10 cellular contexts compared by ENCODE assay signal in the genomic region with DNA sequence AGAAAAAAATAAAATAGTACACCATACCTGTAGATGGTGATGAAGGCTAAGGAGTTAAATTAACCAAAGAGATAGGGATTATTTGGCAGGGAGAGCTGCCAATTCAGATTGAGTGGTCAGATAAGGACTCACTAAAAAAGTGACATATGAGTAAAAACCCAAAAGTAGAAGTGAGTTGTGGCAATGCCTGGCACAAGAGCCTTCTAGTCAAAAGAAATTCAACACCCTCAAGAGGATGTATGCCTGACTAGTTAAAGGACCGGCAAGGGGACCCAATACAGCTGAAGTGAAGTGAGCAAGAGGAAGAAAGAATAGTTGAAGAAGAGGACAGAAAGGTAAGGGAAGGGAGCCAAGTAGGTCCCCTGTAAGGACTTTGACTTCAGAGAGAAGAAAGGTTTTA. TPM values are rescaled to one million over a fixed set of nuclear protein-coding genes. Genes with fewer than 3 reads are reported as not detected.
DNase-seq lines count a peak whose midpoint lies in the region; ATAC-seq, FAIRE-seq and TF ChIP-seq lines count a peak whose summit lies in the region.
"Had no signal": no experiment of that assay in that cellular context is flagged by ENCODE, and none has a peak within 500 bp of the region (broad histone marks: within the 10 kb centered on the region; RNA-seq: fewer than 3 reads in every experiment).

No MANE protein-coding gene starts in this region.

- no peaks in the 10 kb centered on the region for H3K79me2 ChIP-seq in GM12878 (ENCODE audit: control insufficient read depth, insufficient read depth, low read length)
- peaks cover 82% of the 10 kb centered on the region for H3K79me2 ChIP-seq in GM23248 (ENCODE audit: insufficient read depth)

- TF ChIP-seq EP300 in GM12878 (IDR thresholded peaks at IDR 0.05; ENCODE audit: borderline replicate concordance in 1 of 2, control insufficient read depth in 1 of 2, low read depth in 2 of 2, low read length in 2 of 2) = no peak

- H3K4me3 ChIP-seq in GM12878 = no peak overlapping the region
- H3K4me3 ChIP-seq in GM23248 = no peak overlapping the region
- H3K4me3 ChIP-seq: upper lobe of right lung had no signal

- POLR2A ChIA-PET in GM12878 (lab: Charles Lee) = no interaction called here

- 0% methylated on average over 1 of the region's 1 CpG for WGBS in GM12878 (ENCODE audit: insufficient coverage, insufficient replicate concordance, low lambda C conversion rate, missing lambda C conversion rate)
- 100% methylated on average over 1 of the region's 1 CpG for WGBS in GM23248 (ENCODE audit: low coverage in 1 of 2, low lambda C conversion rate in 2 of 2, missing lambda C conversion rate in 2 of 2), 2 experiments

- H3K9me3 ChIP-seq in GM12878 (replicated peaks; ENCODE audit: control insufficient read depth, insufficient read depth, low read length) = no peaks in the 10 kb centered on the region
- H3K9me3 ChIP-seq in GM23248 (ENCODE audit: low read depth) = no peaks in the 10 kb centered on the region
- H3K9me3 ChIP-seq: upper lobe of right lung had no signal

- no peak for TF ChIP-seq RAD21 in GM12878 (IDR thresholded peaks at IDR 0.05; ENCODE audit: insufficient read depth, low read depth, low read length)

- intact Hi-C loops in GM12878 (cut with micrococcal nuclease; ENCODE audit: unreplicated experiment) = no loop called here

- H3K4me1 ChIP-seq in GM12878 (ENCODE audit: control insufficient read depth, insufficient read depth, low read length) (no peaks in the 10 kb centered on the region), GM23248 (ENCODE audit: insufficient read depth) (peaks cover 9% of the 10 kb centered on the region; the same call in 1 of the 2 replicates)

- RAD21 ChIA-PET in GM12878 (lab: Charles Lee; ENCODE audit: unreplicated experiment) = interaction anchor here (0.8 to 1.3 kb wide), 2 partner anchors 35 to 154 kb away, joined by 3 read pairs; a partner anchor contains a TSS

- in situ Hi-C loops in GM12878 (cut with MboI) = no loop called here
- in situ Hi-C loops in GM23248 (cut with MboI) = no loop called here

- H3K4me2 ChIP-seq in GM12878 (ENCODE audit: control insufficient read depth, insufficient read depth) (no peak overlapping the region), GM23248 (ENCODE audit: unreplicated experiment) (no peak overlapping the region)

- CTCF ChIA-PET in GM12878 (lab: Yijun Ruan, JAX) = interaction anchor here (0.7 to 2.0 kb wide), 4 partner anchors 10 to 36 kb away, joined by 3 to 5 read pairs (median 4); no protein-coding TSS in a partner anchor

- H3K9ac ChIP-seq in GM12878 (ENCODE audit: control insufficient read depth, insufficient read depth, low read length) (no peak overlapping the region), GM23248 (no peak overlapping the region)

- no peak for TF ChIP-seq POLR2A in GM12878 (IDR thresholded peaks at IDR 0.05; ENCODE audit: low read depth, low read length)

- H2AFZ ChIP-seq in GM12878 (ENCODE audit: control insufficient read depth, low read depth, low read length) (no peak overlapping the region), GM23248 (no peak overlapping the region)

- BruUV-seq in GM12878 (replicated peaks; lab: Mats Ljungman, UMichigan) = no TSS peak

- H3K9me2 ChIP-seq in GM23248 (ENCODE audit: insufficient read depth) = no peaks in the 10 kb centered on the region

- no peak for FAIRE-seq in GM12878 (lab: Jason Lieb, UNC)

- SMC1A ChIA-PET in GM12878 (lab: Charles Lee; ENCODE audit: uncharacterized antibody, unreplicated experiment) = interaction anchor here (0.6 to 1.8 kb wide), 3 partner anchors 11 to 44 kb away, joined by 3 to 7 read pairs (median 4); no protein-coding TSS in a partner anchor

- no peak overlapping the region for H3K27ac ChIP-seq in GM12878 (ENCODE audit: control insufficient read depth, insufficient read depth)
- H3K27ac ChIP-seq in GM23248 = no peak overlapping the region
- H3K27ac ChIP-seq: upper lobe of right lung had no signal

- DNase-seq in GM12878 (ENCODE audit: low read depth, low spot score) = peak; percentile 15
- DNase-seq in GM23248 = no peak
- DNase-seq in cortex of kidney (lab: John Stamatoyannopoulos, UW) = no peak
- no peak for DNase-seq in HuH-7.5 (ENCODE audit: low spot score)
- DNase-seq in SHP77 treated with DMSO at 0.1 percent for 48 hours (lab: John Stamatoyannopoulos, UW) = no peak
- DNase-seq: immature natural killer cell, upper lobe of right lung had no signal

- peak; percentile 85 for ATAC-seq in GM18508 (IDR thresholded peaks at IDR 0.05; ENCODE audit: insufficient read depth, unreplicated experiment)
- peak; percentile 83 for ATAC-seq in GM21390 (IDR thresholded peaks at IDR 0.05; ENCODE audit: unreplicated experiment)
- peak; percentile 83 for ATAC-seq in HG03175 (IDR thresholded peaks at IDR 0.05; ENCODE audit: unreplicated experiment)
- ATAC-seq in GM12878 = peak; percentile 75
- ATAC-seq: upper lobe of right lung had no signal

- H3K36me3 ChIP-seq in GM12878 (ENCODE audit: control insufficient read depth in 2 of 2, insufficient read depth in 2 of 2, low read length in 1 of 2) (no peaks in the 10 kb centered on the region), GM23248 (ENCODE audit: low read depth) (0 out of 2 replicates have a peak, but pooled peaks cover 4% of the 10 kb centered on the region)

- H4K20me1 ChIP-seq in GM12878 (ENCODE audit: control insufficient read depth, insufficient read depth) (no peaks in the 10 kb centered on the region; the same call in 1 of the 2 replicates), GM23248 (ENCODE audit: insufficient read depth) (peaks cover 14% of the 10 kb centered on the region; the same call in 1 of the 2 replicates)

- no peaks in the 10 kb centered on the region for H3K27me3 ChIP-seq in GM12878 (replicated peaks in 1 of 2; ENCODE audit: control insufficient read depth in 2 of 2, insufficient read depth in 2 of 2, low read length in 1 of 2)
- H3K27me3 ChIP-seq in GM23248 (replicated peaks; ENCODE audit: insufficient read depth) = no peaks in the 10 kb centered on the region
- H3K27me3 ChIP-seq: upper lobe of right lung had no signal

- no peaks in the 10 kb centered on the region for H3F3A ChIP-seq in GM23248 (ENCODE audit: insufficient read depth)

- no peak for TF ChIP-seq CTCF in GM12878 (IDR thresholded peaks at IDR 0.05 in 2 of 3, conservative IDR thresholded peaks at IDR 0.05 in 1 of 3; ENCODE audit: control insufficient read depth in 2 of 3, extremely low read depth in 1 of 3, insufficient read depth in 1 of 3, low read depth in 3 of 3, low read length in 3 of 3)

TF ChIP-seq in GM12878, 131 proteins besides CTCF, POLR2A, EP300 and RAD21:
- TF ChIP-seq SIN3A (IDR thresholded peaks at IDR 0.05; ENCODE audit: low read depth, low read length) = no peak
- TF ChIP-seq RUNX3 (IDR thresholded peaks at IDR 0.05; ENCODE audit: low read length) = peak; percentile 38; the same call in 1 of the 2 replicates
- TF ChIP-seq CHD2 (IDR thresholded peaks at IDR 0.05; ENCODE audit: borderline replicate concordance, low read depth, low read length) = no peak
- no peak for TF ChIP-seq SMAD5 (IDR thresholded peaks at IDR 0.05; ENCODE audit: low read depth)
TF ChIP-seq in GM12878: peak in this region for 1.

RNA-seq across cellular contexts. Expression of a gene that starts 34.9 kb away (rescaled TPM):
- total RNA-seq in GM12878 (2013; cell fraction: nucleolus; rRNA removed) = 109 and 114 TPM in 2 replicates
- 26.1 and 27.6 TPM in 2 replicates for total RNA-seq in GM12878 (2014; rRNA removed)
- total RNA-seq in GM12878 (2014; rRNA removed; fragmentation: Illumina TruSeq; extraction: Trizol) = 30.1 and 31.4 TPM in 2 replicates
- 24.9 and 25.0 TPM in 2 replicates for total RNA-seq in GM12878 (2021)
- 16.3 TPM for polyA plus RNA-seq in GM12878 (2011; ENCODE audit: low read depth)
- polyA plus RNA-seq in GM12878 (2011; rRNA removed) = 26.7 and 32.3 TPM in 2 replicates
- polyA plus RNA-seq in GM12878 (2011; cell fraction: cytosol; rRNA removed) = 14.6 and 15.6 TPM in 2 replicates
- 19.3 and 22.2 TPM in 2 replicates for polyA plus RNA-seq in GM12878 (2011; cell fraction: nucleus; rRNA removed)
- 17.5 and 18.6 TPM in 2 replicates for polyA plus RNA-seq in GM12878 (2012)
- polyA plus RNA-seq in GM12878 (2014; fragmentation: Illumina TruSeq; extraction: Trizol) = 22.3 and 25.4 TPM in 2 replicates
- polyA plus RNA-seq in GM12878 (2014; fragmentation: Nextera tagmentation; extraction: Ambion mirVana) = 10 to 100 TPM; 10.5 to 15.6 TPM
- polyA plus RNA-seq in GM12878 (2014; rRNA removed) = 13.1 and 16.1 TPM in 2 replicates
- 10 to 100 TPM; 16.9 to 18.7 TPM for polyA plus RNA-seq in GM12878 (2016; fragmentation: Nextera tagmentation; extraction: Ambion mirVana)
- polyA minus RNA-seq in GM12878 (2011; rRNA and poly(A)+ RNA removed) = 40.2 and 48.5 TPM in 2 replicates
- polyA minus RNA-seq in GM12878 (2011; cell fraction: cytosol; rRNA and poly(A)+ RNA removed) = 13.6 and 16.2 TPM in 2 replicates
- 26.4 and 40.0 TPM in 2 replicates for polyA minus RNA-seq in GM12878 (2011; cell fraction: nucleus; rRNA and poly(A)+ RNA removed)
- total RNA-seq in GM23248 (2014; rRNA removed; shearing (Covaris generic)) = 33.5 and 34.5 TPM in 2 replicates
- polyA plus RNA-seq in GM23248 (2016; fragmentation: Nextera tagmentation; extraction: Ambion mirVana) = 17.6 and 18.8 TPM in 2 replicates
